18 cellular contexts compared by ENCODE assay signal in the genomic region with DNA sequence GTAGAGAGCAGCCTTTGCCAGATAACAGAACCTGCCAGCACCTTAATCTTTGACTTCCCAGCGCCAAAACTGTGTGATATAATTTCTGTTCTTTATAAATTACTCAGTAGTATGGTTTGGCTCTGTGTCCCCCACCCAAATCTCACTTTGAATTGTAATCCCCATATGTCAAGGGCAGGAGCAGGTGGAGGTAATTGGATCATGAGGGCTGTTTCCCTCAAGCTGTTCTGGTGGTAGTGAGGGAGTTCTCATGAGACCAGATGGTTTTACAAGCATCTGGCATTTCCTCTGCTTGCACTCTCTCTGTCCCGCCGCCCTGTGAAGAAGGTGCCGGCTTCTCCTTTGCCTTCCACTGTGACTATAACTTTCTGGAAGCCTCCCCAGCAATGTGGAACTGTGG.
"Had no signal": no experiment of that assay in that cellular context is flagged by ENCODE, and none has a peak within 500 bp of the region (broad histone marks: within the 10 kb centered on the region; RNA-seq: fewer than 3 reads in every experiment).

No MANE protein-coding gene starts in this region.

- DNase-seq: activated B cell treated with CpG ODN at 0.5 μM for 24 hours; activated CD4-positive, alpha-beta T cell treated with anti-CD3 and anti-CD28 coated beads for 36 hours; activated CD4-positive, alpha-beta T cell treated with anti-CD3 and anti-CD28 coated beads, Interleukin-2, amount 50 U/mL, for 4 hours; activated CD8-positive, alpha-beta memory T cell treated with anti-CD3 and anti-CD28 coated beads, Interleukin-2, amount 50 U/mL, for 48 hours; activated effector memory CD4-positive, alpha-beta T cell treated with Interleukin-2 at 50 U/mL for 16 hours; activated naive CD4-positive, alpha-beta T cell treated with anti-CD3 and anti-CD28 coated beads, Interleukin-2, amount 50 U/mL, for 16 hours; activated naive CD8-positive, alpha-beta T cell treated with anti-CD3 and anti-CD28 coated beads, Interleukin-2, amount 50 U/mL, for 24 hours; activated T-cell treated with anti-CD3 and anti-CD28 coated beads, Interleukin-2, amount 50 U/mL, for 48 hours; cerebellar nuclear complex; mesendoderm; mucosa of descending colon; naive B cell; nucleus accumbens; stimulated activated CD4-positive, alpha-beta T cell treated with anti-CD3 and anti-CD28 coated beads, Interleukin-15, amount 100 ng/mL, for 24 hours; T-helper 9 cell; transverse colon; uterus had no signal

- ATAC-seq: activated CD4-positive, alpha-beta T cell treated with anti-CD3 and anti-CD28 coated beads for 36 hours; activated naive CD8-positive, alpha-beta T cell treated with anti-CD3 and anti-CD28 coated beads, Interleukin-2, amount 50 U/mL, for 24 hours; mucosa of descending colon; stimulated activated memory B cell treated with anti-CD40 and anti-IgM and Interleukin-4, amounts not matched to agents 10 μg/mL and 1 μg/mL and 100 μg/mL, for 72 hours had no signal

- H3K27me3 Mint-ChIP-seq: activated B cell treated with CpG ODN at 0.5 μM for 24 hours; activated CD4-positive, alpha-beta T cell treated with anti-CD3 and anti-CD28 coated beads for 36 hours; activated naive CD8-positive, alpha-beta T cell treated with anti-CD3 and anti-CD28 coated beads, Interleukin-2, amount 50 U/mL, for 24 hours; naive B cell; stimulated activated memory B cell treated with anti-CD40 and anti-IgM and Interleukin-4, amounts not matched to agents 10 μg/mL and 1 μg/mL and 100 μg/mL, for 72 hours had no signal

- H3K4me1 Mint-ChIP-seq: activated B cell treated with CpG ODN at 0.5 μM for 24 hours; activated CD4-positive, alpha-beta T cell treated with anti-CD3 and anti-CD28 coated beads for 36 hours; activated naive CD8-positive, alpha-beta T cell treated with anti-CD3 and anti-CD28 coated beads, Interleukin-2, amount 50 U/mL, for 24 hours; naive B cell; stimulated activated memory B cell treated with anti-CD40 and anti-IgM and Interleukin-4, amounts not matched to agents 10 μg/mL and 1 μg/mL and 100 μg/mL, for 72 hours had no signal

- H3K4me3 Mint-ChIP-seq: activated B cell treated with CpG ODN at 0.5 μM for 24 hours; activated CD4-positive, alpha-beta T cell treated with anti-CD3 and anti-CD28 coated beads for 36 hours; activated naive CD8-positive, alpha-beta T cell treated with anti-CD3 and anti-CD28 coated beads, Interleukin-2, amount 50 U/mL, for 24 hours; naive B cell; stimulated activated memory B cell treated with anti-CD40 and anti-IgM and Interleukin-4, amounts not matched to agents 10 μg/mL and 1 μg/mL and 100 μg/mL, for 72 hours had no signal

- H3K36me3 Mint-ChIP-seq: naive B cell; stimulated activated memory B cell treated with anti-CD40 and anti-IgM and Interleukin-4, amounts not matched to agents 10 μg/mL and 1 μg/mL and 100 μg/mL, for 72 hours had no signal

- H3K27ac Mint-ChIP-seq: activated B cell treated with CpG ODN at 0.5 μM for 24 hours; activated CD4-positive, alpha-beta T cell treated with anti-CD3 and anti-CD28 coated beads for 36 hours; activated naive CD8-positive, alpha-beta T cell treated with anti-CD3 and anti-CD28 coated beads, Interleukin-2, amount 50 U/mL, for 24 hours; naive B cell; stimulated activated memory B cell treated with anti-CD40 and anti-IgM and Interleukin-4, amounts not matched to agents 10 μg/mL and 1 μg/mL and 100 μg/mL, for 72 hours had no signal
